In the genomic region with DNA sequence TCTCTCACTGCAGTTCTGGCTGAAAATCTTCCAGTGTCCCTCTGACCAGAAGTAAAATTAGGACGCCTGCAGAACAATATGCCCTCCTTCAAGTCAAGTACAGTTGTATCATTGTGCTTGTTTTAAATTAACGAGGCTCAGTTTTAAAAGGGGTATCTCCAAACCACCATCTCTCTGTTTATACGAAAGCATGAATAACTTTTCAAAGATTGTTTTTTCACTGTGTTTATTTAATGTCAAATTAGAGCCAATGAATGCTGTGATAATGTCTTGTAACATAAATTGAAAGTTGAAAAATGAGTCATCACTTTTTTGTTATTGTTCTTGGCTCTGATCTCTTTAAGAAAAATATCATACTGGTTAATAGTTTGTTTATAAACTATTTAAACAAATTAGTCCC, we compare ENCODE assay signal across 18 cellular contexts.
DNase-seq lines count a peak whose midpoint lies in the region; ATAC-seq, FAIRE-seq and TF ChIP-seq lines count a peak whose summit lies in the region.
"Had no signal": no experiment of that assay in that cellular context is flagged by ENCODE, and none has a peak within 500 bp of the region (broad histone marks: within the 10 kb centered on the region; RNA-seq: fewer than 3 reads in every experiment).

No MANE protein-coding gene starts in this region.

- H3K27ac ChIP-seq in cardiac muscle cell: peak overlapping the region; percentile 13
- no peak overlapping the region for H3K27ac ChIP-seq in mammary epithelial cell (ENCODE audit: insufficient read depth, low read depth, low read length)
- H3K27ac ChIP-seq in transverse colon: no peak overlapping the region
- H3K27ac ChIP-seq in smooth muscle cell (ENCODE audit: low read depth): no peak overlapping the region
- H3K27ac ChIP-seq: uterus had no signal

- DNase-seq in cardiac muscle cell (ENCODE audit: low read depth in 1 of 2, low spot score in 1 of 2): no peak
- no peak for DNase-seq in cardiac septum (ENCODE audit: low spot score)
- DNase-seq in mammary epithelial cell: peak; percentile 17
- no peak for DNase-seq in frontal cortex (ENCODE audit: low spot score in 2 of 2)
- DNase-seq in stimulated activated CD4-positive, alpha-beta T cell treated with anti-CD3 and anti-CD28 coated beads, Interleukin-1b, Interleukin-23, amount 100 ng/mL, for 48 hours: no peak
- no peak for DNase-seq in transverse colon
- DNase-seq in smooth muscle cell (lab: John Stamatoyannopoulos, UW; ENCODE audit: unreplicated experiment): no peak
- DNase-seq: Caco-2, cortex of kidney, GF-D8, KG1, NCI-H1417, NCI-H345, SIG-M5, uterus had no signal

- no peaks in the 10 kb centered on the region for H3K4me1 ChIP-seq in cardiac muscle cell (ENCODE audit: low read depth)
- no peaks in the 10 kb centered on the region for H3K4me1 ChIP-seq in mammary epithelial cell (ENCODE audit: insufficient read depth, low read length)
- peaks cover 0 to 11% (median 0%) of the 10 kb centered on the region in 4 donors for H3K4me1 ChIP-seq in transverse colon
- H3K4me1 ChIP-seq in smooth muscle cell (ENCODE audit: low read depth): no peaks in the 10 kb centered on the region
- H3K4me1 ChIP-seq: uterus had no signal

- H3K79me2 ChIP-seq in mammary epithelial cell (ENCODE audit: insufficient read depth, low read length): peaks cover 5% of the 10 kb centered on the region
- H3K79me2 ChIP-seq in smooth muscle cell (ENCODE audit: low read depth): no peaks in the 10 kb centered on the region

- no peak overlapping the region for H3K4me2 ChIP-seq in mammary epithelial cell (ENCODE audit: insufficient read depth, low read depth, low read length)
- no peak overlapping the region for H3K4me2 ChIP-seq in smooth muscle cell

- no peak for TF ChIP-seq POLR2A in transverse colon (IDR thresholded peaks at IDR 0.05)

- CTCF ChIA-PET in mammary epithelial cell (lab: Charles Lee; ENCODE audit: low non-redundant PET): no interaction called here

- no peak overlapping the region for H3K4me3 ChIP-seq in cardiac muscle cell
- H3K4me3 ChIP-seq in mammary epithelial cell (replicated peaks in 1 of 3; ENCODE audit: insufficient read depth in 1 of 3, low read depth in 2 of 3, low read length in 3 of 3): no peak overlapping the region
- H3K4me3 ChIP-seq in transverse colon: no peak overlapping the region
- H3K4me3 ChIP-seq in smooth muscle cell: no peak overlapping the region
- H3K4me3 ChIP-seq: uterus had no signal

- peak; percentile 75 for FAIRE-seq in frontal cortex (lab: Jason Lieb, UNC)
- FAIRE-seq: GM12892 had no signal

- dilution Hi-C loops in mammary epithelial cell (cut with HindIII; ENCODE audit: low sequenced_read_pairs): no loop called here

- TF ChIP-seq CTCF in cardiac muscle cell (IDR thresholded peaks at IDR 0.05; ENCODE audit: low read depth, low read length): no peak
- TF ChIP-seq CTCF in mammary epithelial cell (conservative IDR thresholded peaks at IDR 0.05 in 1 of 2, IDR thresholded peaks at IDR 0.05 in 1 of 2; ENCODE audit: extremely low read depth in 1 of 2, insufficient read depth in 1 of 2, low read depth in 1 of 2, low read length in 2 of 2): no peak
- TF ChIP-seq CTCF in transverse colon (IDR thresholded peaks at IDR 0.05): no peak
- TF ChIP-seq CTCF in smooth muscle cell (IDR thresholded peaks at IDR 0.05; ENCODE audit: borderline replicate concordance, insufficient read depth, poor library complexity, severe bottlenecking): no peak

- no peaks in the 10 kb centered on the region for H3K27me3 ChIP-seq in cardiac muscle cell
- H3K27me3 ChIP-seq in mammary epithelial cell (ENCODE audit: insufficient read depth, low read length): no peaks in the 10 kb centered on the region
- no peaks in the 10 kb centered on the region for H3K27me3 ChIP-seq in transverse colon
- H3K27me3 ChIP-seq in smooth muscle cell (ENCODE audit: low read depth): no peaks in the 10 kb centered on the region
- H3K27me3 ChIP-seq: uterus had no signal

- no peaks in the 10 kb centered on the region for H4K20me1 ChIP-seq in mammary epithelial cell (ENCODE audit: insufficient read depth, low read length)
- peaks cover 16% of the 10 kb centered on the region for H4K20me1 ChIP-seq in smooth muscle cell (ENCODE audit: low read depth)

- intact Hi-C loops in cardiac septum (cut with DNase I): no loop called here
- intact Hi-C loops in mammary epithelial cell (cut with micrococcal nuclease): no loop called here
- intact Hi-C loops in transverse colon (cut with DNase I; ENCODE audit: low total_unique reads): no loop called here

- BruUV-seq in mammary epithelial cell (replicated peaks; lab: Mats Ljungman, UMichigan): no TSS peak

- no peak for TF ChIP-seq EP300 in transverse colon (IDR thresholded peaks at IDR 0.05; ENCODE audit: low read depth)

- no peak for ATAC-seq in HG03342 (IDR thresholded peaks at IDR 0.05; ENCODE audit: unreplicated experiment)
- ATAC-seq: activated T-helper 17 cell treated with anti-CD3 and anti-CD28 coated beads, Interleukin-2, amount 50 U/mL, for 72 hours had no signal

- H3K36me3 ChIP-seq in cardiac muscle cell (no peaks in the 10 kb centered on the region), mammary epithelial cell (ENCODE audit: insufficient read depth, low read length) (no peaks in the 10 kb centered on the region), transverse colon (no peaks in the 10 kb centered on the region), smooth muscle cell (ENCODE audit: low read depth) (no peaks in the 10 kb centered on the region)
- H3K36me3 ChIP-seq: uterus had no signal

- WGBS in mammary epithelial cell (ENCODE audit: low coverage, missing lambda C conversion rate): 91% methylated on average over 3 of the region's 3 CpGs
- 53 to 56% methylated on average over 3 of the region's 3 CpGs for WGBS in transverse colon (ENCODE audit: low coverage in 1 of 2), 2 donors
- 77% methylated on average over 3 of the region's 3 CpGs for WGBS in smooth muscle cell (ENCODE audit: low lambda C conversion rate)

- in situ Hi-C loops in mammary epithelial cell (cut with MboI; ENCODE audit: low sequenced_read_pairs in 2 of 2): no loop called here
- in situ Hi-C loops in transverse colon (cut with MboI; ENCODE audit: low pct_ligation_motif_present in 1 of 4, low pct_unique_long_range_greater_than_20kb in 1 of 4, low sequenced_read_pairs in 3 of 4): no loop called here

- H2AFZ ChIP-seq in mammary epithelial cell (ENCODE audit: low read depth, low read length): no peak overlapping the region
- no peak overlapping the region for H2AFZ ChIP-seq in smooth muscle cell (ENCODE audit: low read depth)

- no peaks in the 10 kb centered on the region for H3F3A ChIP-seq in smooth muscle cell (ENCODE audit: low read depth)

- no peaks in the 10 kb centered on the region for H3K9me3 ChIP-seq in cardiac muscle cell (ENCODE audit: low read depth)
- no peaks in the 10 kb centered on the region for H3K9me3 ChIP-seq in mammary epithelial cell (replicated peaks; ENCODE audit: insufficient read depth, low read length)
- H3K9me3 ChIP-seq in transverse colon: no peaks in the 10 kb centered on the region
- H3K9me3 ChIP-seq in smooth muscle cell (replicated peaks; ENCODE audit: low read depth): no peaks in the 10 kb centered on the region
- H3K9me3 ChIP-seq: Caco-2, uterus had no signal

- H3K9ac ChIP-seq in mammary epithelial cell (ENCODE audit: insufficient read depth, low read length) (no peak overlapping the region), smooth muscle cell (ENCODE audit: low read depth) (no peak overlapping the region)
